27 cellular contexts compared by ENCODE assay signal in genomic region chr2:109153005-109153404, GRCh38.
"Had no signal": no experiment of that assay in that cellular context is flagged by ENCODE, and none has a peak within 500 bp of the region (broad histone marks: within the 10 kb centered on the region; RNA-seq: fewer than 3 reads in every experiment).

No MANE protein-coding gene starts in this region.

- H3K27me3 ChIP-seq: stomach, suprapubic skin, testis, thyroid gland, tibial artery, tibial nerve, transverse colon, upper lobe of left lung, upper lobe of right lung, uterus, vagina had no signal

- H3K36me3 Mint-ChIP-seq: stimulated activated effector memory CD8-positive, alpha-beta T cell treated with anti-CD3 and anti-CD28 coated beads, Interleukin-12 subunit alpha, Interleukin-12 subunit beta, amount 100 ng/mL, for 72 hours; stimulated activated memory B cell treated with anti-CD40 and anti-IgM and Interleukin-4, amounts not matched to agents 10 μg/mL and 1 μg/mL and 100 μg/mL, for 72 hours; stimulated activated naive B cell treated with anti-CD40 and anti-IgM and Interleukin-4, amounts not matched to agents 10 μg/mL and 1 μg/mL and 100 μg/mL, for 72 hours; type B pancreatic cell had no signal

- H3K4me3 Mint-ChIP-seq: stimulated activated effector memory CD8-positive, alpha-beta T cell treated with anti-CD3 and anti-CD28 coated beads, Interleukin-12 subunit alpha, Interleukin-12 subunit beta, amount 100 ng/mL, for 72 hours; stimulated activated memory B cell treated with anti-CD40 and anti-IgM and Interleukin-4, amounts not matched to agents 10 μg/mL and 1 μg/mL and 100 μg/mL, for 72 hours; stimulated activated naive B cell treated with anti-CD40 and anti-IgM and Interleukin-4, amounts not matched to agents 10 μg/mL and 1 μg/mL and 100 μg/mL, for 72 hours; stimulated activated naive CD8-positive, alpha-beta T cell treated with anti-CD3 and anti-CD28 coated beads, Interleukin-15, amount 100 ng/mL, for 72 hours; stimulated activated naive CD8-positive, alpha-beta T cell treated with anti-CD3 and anti-CD28 coated beads, Interleukin-15, Interleukin-2, amounts not matched to agents 100 ng/mL and 50 ng/mL, for 24 hours; type B pancreatic cell had no signal

- H3K27ac ChIP-seq: stomach, suprapubic skin, testis, thoracic aorta, thyroid gland, tibial artery, tibial nerve, transverse colon, upper lobe of left lung, upper lobe of right lung, uterus, vagina had no signal

- H3K27me3 Mint-ChIP-seq: stimulated activated naive B cell treated with anti-CD40 and anti-IgM and Interleukin-4, amounts not matched to agents 10 μg/mL and 1 μg/mL and 100 μg/mL, for 72 hours; stimulated activated naive CD8-positive, alpha-beta T cell treated with anti-CD3 and anti-CD28 coated beads, Interleukin-15, amount 100 ng/mL, for 72 hours; stimulated activated naive CD8-positive, alpha-beta T cell treated with anti-CD3 and anti-CD28 coated beads, Interleukin-15, Interleukin-2, amounts not matched to agents 100 ng/mL and 50 ng/mL, for 24 hours; type B pancreatic cell had no signal

- H3K4me3 ChIP-seq: stomach, suprapubic skin, testis, thoracic aorta, thyroid gland, tibial artery, tibial nerve, transverse colon, upper lobe of left lung, upper lobe of right lung, uterus, vagina had no signal

- H3K9me3 ChIP-seq: stomach, suprapubic skin, testis, thoracic aorta, thyroid gland, tibial artery, tibial nerve, transverse colon, upper lobe of left lung, upper lobe of right lung, uterus, vagina had no signal

- H3K27ac Mint-ChIP-seq: stimulated activated effector memory CD8-positive, alpha-beta T cell treated with anti-CD3 and anti-CD28 coated beads, Interleukin-12 subunit alpha, Interleukin-12 subunit beta, amount 100 ng/mL, for 72 hours; stimulated activated memory B cell treated with anti-CD40 and anti-IgM and Interleukin-4, amounts not matched to agents 10 μg/mL and 1 μg/mL and 100 μg/mL, for 72 hours; stimulated activated naive B cell treated with anti-CD40 and anti-IgM and Interleukin-4, amounts not matched to agents 10 μg/mL and 1 μg/mL and 100 μg/mL, for 72 hours; stimulated activated naive CD8-positive, alpha-beta T cell treated with anti-CD3 and anti-CD28 coated beads, Interleukin-15, amount 100 ng/mL, for 72 hours; stimulated activated naive CD8-positive, alpha-beta T cell treated with anti-CD3 and anti-CD28 coated beads, Interleukin-15, Interleukin-2, amounts not matched to agents 100 ng/mL and 50 ng/mL, for 24 hours; type B pancreatic cell had no signal

- H3K9me3 Mint-ChIP-seq: stimulated activated effector memory CD8-positive, alpha-beta T cell treated with anti-CD3 and anti-CD28 coated beads, Interleukin-12 subunit alpha, Interleukin-12 subunit beta, amount 100 ng/mL, for 72 hours; stimulated activated memory B cell treated with anti-CD40 and anti-IgM and Interleukin-4, amounts not matched to agents 10 μg/mL and 1 μg/mL and 100 μg/mL, for 72 hours; stimulated activated naive B cell treated with anti-CD40 and anti-IgM and Interleukin-4, amounts not matched to agents 10 μg/mL and 1 μg/mL and 100 μg/mL, for 72 hours; stimulated activated naive CD8-positive, alpha-beta T cell treated with anti-CD3 and anti-CD28 coated beads, Interleukin-15, amount 100 ng/mL, for 72 hours; stimulated activated naive CD8-positive, alpha-beta T cell treated with anti-CD3 and anti-CD28 coated beads, Interleukin-15, Interleukin-2, amounts not matched to agents 100 ng/mL and 50 ng/mL, for 24 hours; type B pancreatic cell had no signal

- DNase-seq: stimulated activated CD4-positive, alpha-beta T cell treated with anti-CD3 and anti-CD28 coated beads, Interleukin-2, amount 100 ng/mL, for 48 hours; stimulated activated CD4-positive, alpha-beta T cell treated with anti-CD3 and anti-CD28 coated beads, Interleukin-4, amount 100 ng/mL, for 1 hour; stimulated activated CD4-positive, alpha-beta T cell treated with anti-CD3 and anti-CD28 coated beads, Interleukin-4, amount 100 ng/mL, for 24 hours; stimulated activated CD4-positive, alpha-beta T cell treated with anti-CD3 and anti-CD28 coated beads, Interleukin-4, amount 100 ng/mL, for 4 hours; stimulated activated naive B cell treated with anti-CD40 and anti-IgM and Interleukin-4, amounts not matched to agents 10 μg/mL and 1 μg/mL and 100 μg/mL, for 72 hours; stimulated activated naive CD4-positive, alpha-beta T cell; stimulated activated naive CD4-positive, alpha-beta T cell treated with Interleukin-2 at 50 U/mL for 16 hours; stimulated activated naive CD8-positive, alpha-beta T cell treated with anti-CD3 and anti-CD28 coated beads, Interleukin-15, amount 100 ng/mL, for 72 hours; stimulated activated naive CD8-positive, alpha-beta T cell treated with anti-CD3 and anti-CD28 coated beads, Interleukin-15, Interleukin-2, amounts not matched to agents 100 U/mL and 50 U/mL, for 24 hours; stomach; substantia nigra; testis; thyroid gland; transverse colon; trophoblast cell; upper lobe of left lung; upper lobe of right lung; uterus had no signal

- H3K36me3 ChIP-seq: stomach, suprapubic skin, thoracic aorta, thyroid gland, tibial artery, tibial nerve, transverse colon, upper lobe of left lung, upper lobe of right lung, uterus, vagina had no signal

- H3K4me1 ChIP-seq: testis, uterus had no signal

- H3K4me1 Mint-ChIP-seq: stimulated activated memory B cell treated with anti-CD40 and anti-IgM and Interleukin-4, amounts not matched to agents 10 μg/mL and 1 μg/mL and 100 μg/mL, for 72 hours had no signal
